Comparison of ENCODE assay signal across 22 cellular contexts in the genomic region with DNA sequence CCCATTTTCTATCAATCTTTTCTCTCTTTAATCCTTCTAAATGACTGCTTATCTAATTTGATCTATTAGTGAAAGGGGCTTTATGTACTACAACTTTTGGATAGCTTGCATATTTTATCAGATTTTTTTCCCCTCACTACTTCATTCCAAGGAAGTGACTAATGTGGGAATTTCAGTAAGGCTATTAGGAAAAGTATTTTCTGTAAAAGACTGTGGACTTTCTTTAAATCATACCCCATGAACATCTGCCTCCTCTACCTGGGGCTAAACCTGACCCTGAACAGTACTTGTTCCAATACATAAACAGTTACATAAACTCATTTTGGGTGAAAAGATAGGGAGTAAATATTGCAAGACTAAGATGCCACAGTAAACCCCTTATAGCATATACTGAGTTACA.
DNase-seq lines count a peak whose midpoint lies in the region; TF ChIP-seq lines count a peak whose summit lies in the region.
"Had no signal": no experiment of that assay in that cellular context is flagged by ENCODE, and none has a peak within 500 bp of the region (broad histone marks: within the 10 kb centered on the region; RNA-seq: fewer than 3 reads in every experiment).

No MANE protein-coding gene starts in this region.

- no peak overlapping the region for H3K18ac ChIP-seq in mesendoderm (ENCODE audit: low read length)

- no peaks in the 10 kb centered on the region for H3K36me3 Mint-ChIP-seq in osteocyte (ENCODE audit: unreplicated experiment)
- H3K36me3 Mint-ChIP-seq in activated T-helper 1 cell treated with anti-CD3 and anti-CD28 coated beads, Interleukin-12 subunit alpha, Interleukin-12 subunit beta, Interleukin-2, Interleukin-4 antibody, amounts not matched to agents 30 ng/mL and 10 ng/mL and 1 ng/mL, durations not matched to agents 14 hours and 24 hours and 36 hours (ENCODE audit: low read depth) = no peaks in the 10 kb centered on the region

- no peak overlapping the region for H2BK15ac ChIP-seq in mesendoderm (replicated peaks; ENCODE audit: low read depth)

- H3K4me1 ChIP-seq in mesendoderm (ENCODE audit: control insufficient read depth, low read depth, low read length) = no peaks in the 10 kb centered on the region
- H3K4me1 ChIP-seq: prostate gland, spleen had no signal

- H3K4me3 Mint-ChIP-seq in osteocyte (ENCODE audit: unreplicated experiment) = no peak overlapping the region
- no peak overlapping the region for H3K4me3 Mint-ChIP-seq in activated T-helper 1 cell treated with anti-CD3 and anti-CD28 coated beads, Interleukin-12 subunit alpha, Interleukin-12 subunit beta, Interleukin-2, Interleukin-4 antibody, amounts not matched to agents 30 ng/mL and 10 ng/mL and 1 ng/mL, durations not matched to agents 14 hours and 24 hours and 36 hours
- H3K4me3 Mint-ChIP-seq: T-helper 1 cell treated with Interleukin-12 subunit alpha and Interleukin-12 subunit beta and Interleukin-4 antibody, amounts not matched to agents 30 μg/mL and 1 μg/mL, for 36 hours had no signal

- H3K79me1 ChIP-seq in mesendoderm (ENCODE audit: low read length) = no peaks in the 10 kb centered on the region

- no peak overlapping the region for H3K56ac ChIP-seq in mesendoderm (ENCODE audit: low read length)

- H3K9ac ChIP-seq in mesendoderm (ENCODE audit: low read length) = no peak overlapping the region

- H3K27ac ChIP-seq in RWPE1 = no peak overlapping the region
- no peak overlapping the region for H3K27ac ChIP-seq in mesendoderm (ENCODE audit: low read depth, low read length)
- H3K27ac ChIP-seq: prostate gland, spleen, WERI-Rb-1 had no signal

- no peaks in the 10 kb centered on the region for H3K36me3 ChIP-seq in mesendoderm (ENCODE audit: control insufficient read depth, insufficient read depth, low read length)
- H3K36me3 ChIP-seq: prostate gland, spleen, WERI-Rb-1 had no signal

- POLR2A ChIA-PET in RWPE1 (lab: Yijun Ruan, JAX; ENCODE audit: low non-redundant PET) = no interaction called here

- no peak overlapping the region for H3K4me2 ChIP-seq in mesendoderm (ENCODE audit: low read length)

- CTCF ChIA-PET in RWPE1 (lab: Yijun Ruan, JAX) = no interaction called here

- no peak overlapping the region for H3K4me3 ChIP-seq in mesendoderm (ENCODE audit: low read length)
- H3K4me3 ChIP-seq: prostate gland, spleen had no signal

- H2BK5ac ChIP-seq in mesendoderm (ENCODE audit: low read length) = no peak overlapping the region

- H3K79me2 ChIP-seq in mesendoderm (ENCODE audit: control insufficient read depth, insufficient read depth, low read length) = no peaks in the 10 kb centered on the region

- H3K27ac Mint-ChIP-seq in osteocyte (ENCODE audit: unreplicated experiment) = peak overlapping the region; percentile 76
- no peak overlapping the region for H3K27ac Mint-ChIP-seq in activated T-helper 1 cell treated with anti-CD3 and anti-CD28 coated beads, Interleukin-12 subunit alpha, Interleukin-12 subunit beta, Interleukin-2, Interleukin-4 antibody, amounts not matched to agents 30 ng/mL and 10 ng/mL and 1 ng/mL, durations not matched to agents 14 hours and 24 hours and 36 hours
- H3K27ac Mint-ChIP-seq: T-helper 1 cell treated with Interleukin-12 subunit alpha and Interleukin-12 subunit beta and Interleukin-4 antibody, amounts not matched to agents 30 μg/mL and 1 μg/mL, for 36 hours had no signal

- H3K4me1 Mint-ChIP-seq in osteocyte (ENCODE audit: unreplicated experiment) = peaks cover 60% of the 10 kb centered on the region
- H3K4me1 Mint-ChIP-seq in activated T-helper 1 cell treated with anti-CD3 and anti-CD28 coated beads, Interleukin-12 subunit alpha, Interleukin-12 subunit beta, Interleukin-2, Interleukin-4 antibody, amounts not matched to agents 30 ng/mL and 10 ng/mL and 1 ng/mL, durations not matched to agents 14 hours and 24 hours and 36 hours (ENCODE audit: low read depth) = no peaks in the 10 kb centered on the region

- H3K9me3 Mint-ChIP-seq in osteocyte (ENCODE audit: unreplicated experiment) = no peaks in the 10 kb centered on the region
- no peaks in the 10 kb centered on the region for H3K9me3 Mint-ChIP-seq in activated T-helper 1 cell treated with anti-CD3 and anti-CD28 coated beads, Interleukin-12 subunit alpha, Interleukin-12 subunit beta, Interleukin-2, Interleukin-4 antibody, amounts not matched to agents 30 ng/mL and 10 ng/mL and 1 ng/mL, durations not matched to agents 14 hours and 24 hours and 36 hours
- H3K9me3 Mint-ChIP-seq: T-helper 1 cell treated with Interleukin-12 subunit alpha and Interleukin-12 subunit beta and Interleukin-4 antibody, amounts not matched to agents 30 μg/mL and 1 μg/mL, for 36 hours had no signal

- no peak overlapping the region for H3K23ac ChIP-seq in mesendoderm (ENCODE audit: low read length)

- no peak overlapping the region for H3K4ac ChIP-seq in mesendoderm (ENCODE audit: low read depth, low read length)

- no peaks in the 10 kb centered on the region for H3K27me3 Mint-ChIP-seq in osteocyte (ENCODE audit: unreplicated experiment)
- no peaks in the 10 kb centered on the region for H3K27me3 Mint-ChIP-seq in activated T-helper 1 cell treated with anti-CD3 and anti-CD28 coated beads, Interleukin-12 subunit alpha, Interleukin-12 subunit beta, Interleukin-2, Interleukin-4 antibody, amounts not matched to agents 30 ng/mL and 10 ng/mL and 1 ng/mL, durations not matched to agents 14 hours and 24 hours and 36 hours (ENCODE audit: insufficient read depth)

- H4K8ac ChIP-seq in mesendoderm (ENCODE audit: low read depth, low read length) = no peak overlapping the region

- TF ChIP-seq CTCF in RWPE1 (conservative IDR thresholded peaks at IDR 0.05; ENCODE audit: low read depth) (no peak), osteocyte (IDR thresholded peaks at IDR 0.05) (no peak)

- H2AK5ac ChIP-seq in mesendoderm (ENCODE audit: low read length) = no peak overlapping the region

- H3K27me3 ChIP-seq in mesendoderm (ENCODE audit: insufficient read depth, low read length, poor library complexity) = no peaks in the 10 kb centered on the region
- H3K27me3 ChIP-seq: spleen had no signal

- no peak overlapping the region for H2BK120ac ChIP-seq in mesendoderm (ENCODE audit: low read depth, low read length)

- H4K5ac ChIP-seq in mesendoderm (ENCODE audit: low read length) = no peak overlapping the region

- DNase-seq in EL (peak; percentile 82), RWPE1 (ENCODE audit: low spot score) (peak; percentile 16), fibroblast of peridontal ligament (ENCODE audit: extremely low read depth) (peak; percentile 53), osteocyte (ENCODE audit: extremely low spot score, unreplicated experiment) (no peak), mesendoderm (no peak), NCI-H2029 treated with DMSO at 0.1 percent for 48 hours (lab: John Stamatoyannopoulos, UW) (no peak), NCI-H345 (lab: John Stamatoyannopoulos, UW) (no peak)
- no peak for DNase-seq in activated T-helper 1 cell treated with anti-CD3 and anti-CD28 coated beads, Interleukin-12 subunit alpha, Interleukin-12 subunit beta, Interleukin-2, Interleukin-4 antibody, amounts not matched to agents 30 ng/mL and 10 ng/mL and 1 ng/mL, durations not matched to agents 14 hours and 24 hours and 36 hours (ENCODE audit: low spot score)
- DNase-seq: activated CD4-positive, alpha-beta T cell treated with anti-CD3 and anti-CD28 coated beads, Interleukin-2, amount 50 U/mL, for 48 hours; activated naive CD4-positive, alpha-beta T cell; DND-41; GOT3; hypothalamus; Karpas-422; NCI-H1092 treated with DMSO at 0.1 percent for 48 hours; NCI-H524 treated with DMSO at 0.1 percent for 48 hours; Right ventricle myocardium superior; spleen; stimulated activated CD4-positive, alpha-beta T cell treated with anti-CD3 and anti-CD28 coated beads, Interleukin-4, amount 100 ng/mL, for 4 hours; WERI-Rb-1 had no signal

- intact Hi-C loops in activated T-helper 1 cell treated with anti-CD3 and anti-CD28 coated beads, Interleukin-12 subunit alpha, Interleukin-12 subunit beta, Interleukin-2, Interleukin-4 antibody, amounts not matched to agents 30 ng/mL and 10 ng/mL and 1 ng/mL, durations not matched to agents 14 hours and 24 hours and 36 hours (cut with micrococcal nuclease) = no loop called here

Comparison
In these comparisons a context has a peak if more than half of its experiments do, and no peak if none do; other contexts are left out.
1. DNase-seq: peak in EL (single experiment), RWPE1 (single experiment) and fibroblast of peridontal ligament (single experiment); none in osteocyte (single experiment), mesendoderm (single experiment), NCI-H2029 treated with DMSO at 0.1 percent for 48 hours (single experiment), activated T-helper 1 cell treated with anti-CD3 and anti-CD28 coated beads, Interleukin-12 subunit alpha, Interleukin-12 subunit beta, Interleukin-2, Interleukin-4 antibody, amounts not matched to agents 30 ng/mL and 10 ng/mL and 1 ng/mL, durations not matched to agents 14 hours and 24 hours and 36 hours (single experiment) and NCI-H345 (single experiment).